Comparison of ENCODE assay signal across 10 cellular contexts in genomic region chr1:36217667-36218066, GRCh38. TPM values are rescaled to one million over a fixed set of nuclear protein-coding genes. Genes with fewer than 3 reads are reported as not detected.
DNase-seq lines count a peak whose midpoint lies in the region; ATAC-seq and TF ChIP-seq lines count a peak whose summit lies in the region.
"Had no signal": no experiment of that assay in that cellular context is flagged by ENCODE, and none has a peak within 500 bp of the region (broad histone marks: within the 10 kb centered on the region; RNA-seq: fewer than 3 reads in every experiment).

No MANE protein-coding gene starts in this region.

- no peak overlapping the region for H4K8ac ChIP-seq in IMR-90 (ENCODE audit: low read depth in 2 of 2, low read length in 2 of 2)

- TF ChIP-seq POLR2A in IMR-90 (IDR thresholded peaks at IDR 0.05; ENCODE audit: low read depth, low read length) = no peak

- no peak for DNase-seq in AG04449 (ENCODE audit: low read depth, low spot score)
- peak; percentile 48 for DNase-seq in IMR-90
- DNase-seq in cerebellar cortex (ENCODE audit: low spot score) = peak; percentile 48
- no peak for DNase-seq in left lung
- DNase-seq in NCI-H2227 (lab: John Stamatoyannopoulos, UW; ENCODE audit: unreplicated experiment) = no peak
- no peak for DNase-seq in DMS153 treated with DMSO at 0.1 percent for 48 hours (lab: John Stamatoyannopoulos, UW; ENCODE audit: unreplicated experiment)
- no peak for DNase-seq in SKM-1 treated with dmso at 0.1 percent for 144 hours (lab: John Stamatoyannopoulos, UW; ENCODE audit: unreplicated experiment)
- DNase-seq in GM13976 (ENCODE audit: low spot score) = no peak
- DNase-seq: activated CD4-positive, CD25-positive, alpha-beta regulatory T cell; Caco-2 had no signal

- in situ Hi-C loops in IMR-90 (cut with MboI; ENCODE audit: low sequenced_read_pairs) = no loop called here
- in situ Hi-C loops in GM13976 (cut with MboI; ENCODE audit: low sequenced_read_pairs, unreplicated experiment) = no loop called here

- no peak overlapping the region for H4K91ac ChIP-seq in IMR-90 (ENCODE audit: insufficient read depth, low read depth, low read length)

- TF ChIP-seq CTCF in AG04449 (IDR thresholded peaks at IDR 0.05; ENCODE audit: insufficient read depth, low read length, missing control alignments) (peak; percentile 26), IMR-90 (conservative IDR thresholded peaks at IDR 0.05; ENCODE audit: low read depth, low read length) (peak; percentile 45), left lung (IDR thresholded peaks at IDR 0.05) (no peak), GM13976 (IDR thresholded peaks at IDR 0.05; ENCODE audit: borderline replicate concordance, control extremely low read depth, extremely low read depth, insufficient read depth, missing control alignments) (no peak)

- H3K4me2 ChIP-seq in IMR-90 (ENCODE audit: low read depth, low read length) = no peak overlapping the region

- no peaks in the 10 kb centered on the region for H3K9me1 ChIP-seq in IMR-90 (ENCODE audit: insufficient read depth, low read length)

- H2BK15ac ChIP-seq in IMR-90 (ENCODE audit: low read depth, low read length) = no peak overlapping the region

- H3K79me1 ChIP-seq in IMR-90 (ENCODE audit: low read depth in 1 of 2, low read length in 2 of 2) = 0 out of 4 replicates have a peak, but pooled peaks cover 0 to 1% of the 10 kb centered on the region in 2 experiments

- intact Hi-C loops in IMR-90 (cut with micrococcal nuclease) (loop anchor here (2.0 to 10.0 kb wide), 2 partner anchors 69 to 113 kb away; partner anchors contain the start of gene TRAPPC3), left lung (cut with DNase I) (no loop called here)

- BruUV-seq in IMR-90 (replicated peaks; lab: Mats Ljungman, UMichigan) = no TSS peak

- WGBS in IMR-90 (ENCODE audit: extremely low coverage in 2 of 2, insufficient read length in 1 of 2), 2 experiments = no CpG with 5 or more reads among the region's 2 CpGs

- ATAC-seq in IMR-90 (ENCODE audit: low read depth) = peak; percentile 76; the same call in 1 of the 2 replicates
- ATAC-seq in left lung = peak; percentile 41

- H2AK5ac ChIP-seq in IMR-90 (ENCODE audit: low read depth, low read length) = no peak overlapping the region

- peak; percentile 51 for TF ChIP-seq RAD21 in IMR-90 (IDR thresholded peaks at IDR 0.05; ENCODE audit: low read length)

- H4K5ac ChIP-seq in IMR-90 (ENCODE audit: low read depth, low read length) = no peak overlapping the region

- CTCF ChIA-PET in AG04449 (lab: Yijun Ruan, JAX) (interaction anchor here (0.7 to 3.7 kb wide), 9 partner anchors 10 to 120 kb away, joined by 3 to 24 read pairs (median 4); partner anchors contain the start of gene TRAPPC3), IMR-90 (lab: Yijun Ruan, JAX) (interaction anchor here (0.7 to 1.2 kb wide), 3 partner anchors 29 to 72 kb away, joined by 3 to 6 read pairs (median 4); no protein-coding TSS in a partner anchor)

- POLR2A ChIA-PET in AG04449 (lab: Yijun Ruan, JAX) = no interaction called here
- POLR2A ChIA-PET in IMR-90 (lab: Charles Lee; ENCODE audit: unreplicated experiment) = no interaction called here

- H3K4ac ChIP-seq in IMR-90 (ENCODE audit: low read depth, low read length) = no peak overlapping the region

- H2AFZ ChIP-seq in IMR-90 (replicated peaks; ENCODE audit: low read length, poor library complexity) = no peak overlapping the region

- no peak overlapping the region for H3K4me3 ChIP-seq in AG04449 (ENCODE audit: low read depth, low read length)
- no peak overlapping the region for H3K4me3 ChIP-seq in IMR-90 (ENCODE audit: insufficient read depth, low read depth, low read length)
- H3K4me3 ChIP-seq in left lung = no peak overlapping the region

- no peaks in the 10 kb centered on the region for H3K9me3 ChIP-seq in IMR-90 (ENCODE audit: control insufficient read depth, insufficient read depth, low read length)
- no peaks in the 10 kb centered on the region for H3K9me3 ChIP-seq in left lung
- H3K9me3 ChIP-seq: Caco-2 had no signal

- no peak overlapping the region for H2BK5ac ChIP-seq in IMR-90 (ENCODE audit: low read depth, low read length, poor library complexity, severe bottlenecking)

- H3K56ac ChIP-seq in IMR-90 (ENCODE audit: extremely low read depth, insufficient read depth, low read length) = no peak overlapping the region

- no peak overlapping the region for H2BK120ac ChIP-seq in IMR-90 (ENCODE audit: low read depth, low read length)

- H3K27me3 ChIP-seq in IMR-90 (ENCODE audit: control insufficient read depth, insufficient read depth, low read length) (no peaks in the 10 kb centered on the region), left lung (no peaks in the 10 kb centered on the region)

- no peak overlapping the region for H3K9ac ChIP-seq in IMR-90 (ENCODE audit: low read depth, low read length)

- no peak overlapping the region for H2AK9ac ChIP-seq in IMR-90 (replicated peaks; ENCODE audit: low read depth, low read length, poor library complexity)

- no peak overlapping the region for H3K14ac ChIP-seq in IMR-90 (replicated peaks; ENCODE audit: low read depth, low read length)

- no peak overlapping the region for H3K18ac ChIP-seq in IMR-90 (ENCODE audit: low read depth, low read length)

- no peaks in the 10 kb centered on the region for H4K20me1 ChIP-seq in IMR-90 (ENCODE audit: insufficient read depth, low read length)

- no peak overlapping the region for H3K23ac ChIP-seq in IMR-90 (ENCODE audit: low read depth, low read length)

- dilution Hi-C loops in IMR-90 (cut with HindIII; ENCODE audit: low sequenced_read_pairs, unreplicated experiment) = no loop called here

- H3K4me1 ChIP-seq in IMR-90 (ENCODE audit: control insufficient read depth, insufficient read depth, low read length) (no peaks in the 10 kb centered on the region), left lung (peaks cover 0 to 5% of the 10 kb centered on the region in 2 donors)
- H3K4me1 ChIP-seq: Caco-2 had no signal

- H3K27ac ChIP-seq in IMR-90 (ENCODE audit: insufficient read depth, low read length) (no peak overlapping the region), left lung (no peak overlapping the region)

- no peak overlapping the region for H2BK20ac ChIP-seq in IMR-90 (ENCODE audit: low read depth, low read length)

- H3K36me3 ChIP-seq in IMR-90 (ENCODE audit: control insufficient read depth, insufficient read depth, low read length) (no peaks in the 10 kb centered on the region), left lung (no peaks in the 10 kb centered on the region)

TF ChIP-seq in IMR-90, 13 proteins besides CTCF, POLR2A, EP300 and RAD21:
- TF ChIP-seq SMC3 (IDR thresholded peaks at IDR 0.05; ENCODE audit: low read depth, low read length) = peak; percentile 32; the same call in 1 of the 2 replicates
- no peak for TF ChIP-seq RFX5 (IDR thresholded peaks at IDR 0.05; ENCODE audit: low read depth, low read length)

RNA-seq across cellular contexts. Expression of gene THRAP3, which starts 6.6 kb away (rescaled TPM):
- total RNA-seq in IMR-90 (2012; rRNA removed) (66.5 and 73.9 TPM in 2 replicates), left lung (10 to 100 TPM; 86.2 to 93.0 TPM)
- 48.9 and 60.6 TPM in 2 replicates for polyA plus RNA-seq in IMR-90 (2012; rRNA removed)
- 13.2 and 15.1 TPM in 2 replicates for polyA plus RNA-seq in IMR-90 (2012; cell fraction: cytosol; rRNA removed)
- polyA plus RNA-seq in IMR-90 (2012; cell fraction: nucleus; rRNA removed; ENCODE audit: low replicate concordance) = 11.6 and 41.9 TPM in 2 replicates

Comparison
In these comparisons a context has a peak if more than half of its experiments do, and no peak if none do; other contexts are left out.
1. DNase-seq: peak in IMR-90 (single experiment) and cerebellar cortex (single experiment); none in AG04449 (single experiment), left lung (0 of 2), NCI-H2227 (single experiment), DMS153 treated with DMSO at 0.1 percent for 48 hours (single experiment), SKM-1 treated with dmso at 0.1 percent for 144 hours (single experiment) and GM13976 (single experiment).
2. CTCF ChIP-seq: peak in AG04449 (single experiment) and IMR-90 (single experiment); none in left lung (0 of 2) and GM13976 (single experiment).